Comparison of ENCODE assay signal across 12 cellular contexts in the genomic region with DNA sequence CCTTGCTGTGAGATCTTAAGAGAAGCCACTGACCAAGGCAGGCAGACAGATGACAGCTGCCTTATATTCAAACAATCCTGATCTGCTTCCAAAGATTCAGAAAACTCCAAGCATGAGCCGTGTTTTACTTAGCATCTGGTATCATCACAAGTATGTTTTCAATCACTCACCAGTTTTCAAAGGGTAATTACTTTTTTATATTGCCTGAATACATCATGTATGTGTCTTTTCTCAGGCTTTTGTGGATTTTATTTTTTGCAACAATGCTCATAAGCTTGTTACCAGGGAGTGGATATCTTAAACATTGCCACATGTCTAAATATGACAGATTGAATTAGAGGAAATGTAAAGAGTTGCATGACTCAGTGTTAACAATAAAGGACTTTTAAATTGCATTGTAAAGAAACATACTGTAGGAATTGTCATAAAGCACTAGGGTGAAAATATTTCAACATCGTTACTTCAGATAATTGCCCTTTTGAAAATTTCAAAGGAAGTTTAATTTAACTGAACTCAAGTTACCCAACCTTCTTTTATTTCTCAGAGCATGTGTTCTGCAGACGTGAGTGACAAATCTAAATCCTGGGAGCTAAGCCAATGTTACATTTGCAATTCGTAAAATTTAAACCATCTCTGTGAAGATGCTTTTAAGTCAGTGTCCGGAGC.
DNase-seq lines count a peak whose midpoint lies in the region; ATAC-seq, FAIRE-seq and TF ChIP-seq lines count a peak whose summit lies in the region.
"Had no signal": no experiment of that assay in that cellular context is flagged by ENCODE, and none has a peak within 500 bp of the region (broad histone marks: within the 10 kb centered on the region; RNA-seq: fewer than 3 reads in every experiment).

No MANE protein-coding gene starts in this region.

- H3K27me3 Mint-ChIP-seq in mesothelial cell of epicardium (ENCODE audit: low read depth) (no peaks in the 10 kb centered on the region), CD14-positive monocyte (ENCODE audit: low read depth in 3 of 3) (peaks cover 0 to 2% (median 1%) of the 10 kb centered on the region in 3 donors)
- H3K27me3 Mint-ChIP-seq: CD8-positive, alpha-beta memory T cell had no signal

- TF ChIP-seq CTCF in BJ (IDR thresholded peaks at IDR 0.05; ENCODE audit: insufficient read depth, low read depth, low read length) (no peak), mesothelial cell of epicardium (IDR thresholded peaks at IDR 0.05; ENCODE audit: unreplicated experiment) (no peak), CD14-positive monocyte (IDR thresholded peaks at IDR 0.05) (no peak)

- POLR2A ChIA-PET in BJ (lab: Charles Lee), result interaction anchor here (0.6 kb wide), 1 partner anchor 341 kb away, joined by 11 read pairs; no protein-coding TSS in a partner anchor

- intact Hi-C loops in CD14-positive monocyte (cut with micrococcal nuclease), result no loop called here

- no peaks in the 10 kb centered on the region for H3K36me3 Mint-ChIP-seq in mesothelial cell of epicardium
- no peaks in the 10 kb centered on the region for H3K36me3 Mint-ChIP-seq in CD14-positive monocyte
- H3K36me3 Mint-ChIP-seq: CD8-positive, alpha-beta memory T cell had no signal

- H3K4me3 ChIP-seq in BJ (ENCODE audit: low read depth, low read length), result no peak overlapping the region

- H3K4me3 Mint-ChIP-seq in mesothelial cell of epicardium (no peak overlapping the region), CD14-positive monocyte (no peak overlapping the region)
- H3K4me3 Mint-ChIP-seq: CD8-positive, alpha-beta memory T cell had no signal

- CTCF ChIA-PET in BJ (lab: Yijun Ruan, JAX), result interaction anchor here (0.6 to 1.8 kb wide), 8 partner anchors 16 to 1303 kb away, joined by 3 to 6 read pairs (median 3); partner anchors contain the start of gene PLK2

- no peaks in the 10 kb centered on the region for H3K36me3 ChIP-seq in BJ (ENCODE audit: control insufficient read depth, insufficient read depth, low read length)

- no peaks in the 10 kb centered on the region for H3K9me3 Mint-ChIP-seq in mesothelial cell of epicardium
- H3K9me3 Mint-ChIP-seq in CD14-positive monocyte, result peaks cover 0 to 2% (median 0%) of the 10 kb centered on the region in 7 donors
- H3K9me3 Mint-ChIP-seq: CD8-positive, alpha-beta memory T cell had no signal

- no peak for ATAC-seq in HG03175 (IDR thresholded peaks at IDR 0.05; ENCODE audit: unreplicated experiment)
- no peak for ATAC-seq in HG03442 (IDR thresholded peaks at IDR 0.05; ENCODE audit: unreplicated experiment)

- peak; percentile 61 for FAIRE-seq in colon (lab: Jason Lieb, UNC)

- H3K27ac Mint-ChIP-seq in mesothelial cell of epicardium (peak overlapping the region; percentile 50), CD14-positive monocyte (no peak overlapping the region)
- H3K27ac Mint-ChIP-seq: CD8-positive, alpha-beta memory T cell had no signal

- H3K4me1 Mint-ChIP-seq in mesothelial cell of epicardium (peaks cover 20% of the 10 kb centered on the region), CD14-positive monocyte (no peaks in the 10 kb centered on the region)
- H3K4me1 Mint-ChIP-seq: CD8-positive, alpha-beta memory T cell had no signal

- DNase-seq in BJ (ENCODE audit: low read depth) (peak; percentile 87), LoVo (ENCODE audit: low spot score) (peak; percentile 23), mesothelial cell of epicardium (ENCODE audit: low spot score in 2 of 2, unreplicated experiment in 2 of 2) (no peak), CD14-positive monocyte (ENCODE audit: low spot score) (no peak)
- DNase-seq in activated CD4-positive, alpha-beta T cell treated with anti-CD3 and anti-CD28 coated beads, Interleukin-2, amount 50 U/mL, for 48 hours, result no peak
- DNase-seq: activated CD4-positive, alpha-beta T cell treated with anti-CD3 and anti-CD28 coated beads, Interleukin-2, amount 50 U/mL, for 4 hours; CD8-positive, alpha-beta memory T cell; cortex of kidney; NCI-H526 had no signal

- no peaks in the 10 kb centered on the region; the same call in 1 of the 2 replicates for H3K27me3 ChIP-seq in BJ (ENCODE audit: control insufficient read depth, insufficient read depth, low read length)

Comparison
In these comparisons a context has a peak if more than half of its experiments do, and no peak if none do; other contexts are left out.
1. DNase-seq: peak in BJ (single experiment) and LoVo (single experiment); none in mesothelial cell of epicardium (0 of 2), activated CD4-positive, alpha-beta T cell treated with anti-CD3 and anti-CD28 coated beads, Interleukin-2, amount 50 U/mL, for 48 hours (0 of 2) and CD14-positive monocyte (single experiment).